Comparison of ENCODE assay signal across 1 cellular context in genomic region chr11:121063728-121064127, GRCh38.
TF ChIP-seq lines count a peak whose summit lies in the region.

No MANE protein-coding gene starts in this region.

TF ChIP-seq in H1, 55 proteins besides CTCF, POLR2A, EP300 and RAD21:
- TF ChIP-seq PHF8 (conservative IDR thresholded peaks at IDR 0.05; ENCODE audit: low read depth, low read length): no peak
- no peak for TF ChIP-seq HDAC6 (IDR thresholded peaks at IDR 0.05; ENCODE audit: low read depth, low read length)
- TF ChIP-seq BRCA1 (IDR thresholded peaks at IDR 0.05; ENCODE audit: low read depth, low read length): no peak
- TF ChIP-seq SP4 (IDR thresholded peaks at IDR 0.05; ENCODE audit: low read length): no peak
- TF ChIP-seq JUN (IDR thresholded peaks at IDR 0.05; ENCODE audit: low read depth, low read length): no peak
- no peak for TF ChIP-seq SIRT6 (IDR thresholded peaks at IDR 0.05; ENCODE audit: low read length)
- no peak for TF ChIP-seq GABPA (IDR thresholded peaks at IDR 0.05; ENCODE audit: borderline replicate concordance, insufficient read depth, low read length)
- TF ChIP-seq CHD2 (IDR thresholded peaks at IDR 0.05; ENCODE audit: low read length): no peak
- TF ChIP-seq TCF12 (IDR thresholded peaks at IDR 0.05; ENCODE audit: low read depth, low read length): no peak
- TF ChIP-seq KDM1A (IDR thresholded peaks at IDR 0.05; ENCODE audit: borderline replicate concordance, low read length): no peak
- TF ChIP-seq KDM4A (IDR thresholded peaks at IDR 0.05; ENCODE audit: low read depth, low read length, severe bottlenecking): no peak
- no peak for TF ChIP-seq CBX8 (IDR thresholded peaks at IDR 0.05; ENCODE audit: borderline replicate concordance, low read depth, low read length)
- no peak for TF ChIP-seq SUZ12 (IDR thresholded peaks at IDR 0.05; ENCODE audit: low read length)
- no peak for TF ChIP-seq ATF3 (IDR thresholded peaks at IDR 0.05; ENCODE audit: insufficient read depth, low read depth, low read length)
- no peak for TF ChIP-seq NANOG (IDR thresholded peaks at IDR 0.05; ENCODE audit: insufficient read depth, low read depth, low read length, poor library complexity, severe bottlenecking)
- no peak for TF ChIP-seq MAFK (IDR thresholded peaks at IDR 0.05; ENCODE audit: low read depth, low read length)
- TF ChIP-seq HDAC2 (IDR thresholded peaks at IDR 0.05; ENCODE audit: borderline replicate concordance in 1 of 2, low read depth in 2 of 2, low read length in 2 of 2): no peak
- TF ChIP-seq NRF1 (IDR thresholded peaks at IDR 0.05; ENCODE audit: low read depth, low read length): no peak
- no peak for TF ChIP-seq TAF1 (IDR thresholded peaks at IDR 0.05; ENCODE audit: low read depth, low read length)
- no peak for TF ChIP-seq MAX (IDR thresholded peaks at IDR 0.05)
